15 cellular contexts compared by ENCODE assay signal in the genomic region with DNA sequence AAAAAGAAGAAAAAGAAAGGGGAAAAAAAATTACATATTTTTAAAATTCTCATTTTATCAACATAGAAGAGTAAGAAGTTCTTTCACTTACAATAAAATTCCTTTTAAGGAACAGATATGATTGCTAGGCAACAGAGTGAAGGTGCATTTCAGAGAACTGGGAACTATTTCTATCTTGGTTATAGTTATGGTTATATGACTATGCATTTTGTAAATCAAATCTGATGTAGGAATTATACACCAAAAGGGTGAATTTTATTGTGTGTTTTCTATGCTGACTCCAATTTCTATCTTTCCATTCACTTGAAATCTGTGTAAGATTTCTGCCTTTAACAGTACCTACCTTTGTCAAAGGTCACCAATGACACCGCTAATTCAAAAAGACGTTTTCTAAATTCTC. TPM values are rescaled to one million over a fixed set of nuclear protein-coding genes. Genes with fewer than 3 reads are reported as not detected.
DNase-seq lines count a peak whose midpoint lies in the region; ATAC-seq and TF ChIP-seq lines count a peak whose summit lies in the region.
"Had no signal": no experiment of that assay in that cellular context is flagged by ENCODE, and none has a peak within 500 bp of the region (broad histone marks: within the 10 kb centered on the region; RNA-seq: fewer than 3 reads in every experiment).

No MANE protein-coding gene starts in this region.

- peaks cover 45% of the 10 kb centered on the region for H3K4me1 Mint-ChIP-seq in T-helper 1 cell treated with Interleukin-12 subunit alpha and Interleukin-12 subunit beta and Interleukin-4 antibody, amounts not matched to agents 30 μg/mL and 1 μg/mL, for 36 hours (ENCODE audit: low read depth)
- H3K4me1 Mint-ChIP-seq in HFFc6 (ENCODE audit: low read depth): peaks cover 94% of the 10 kb centered on the region
- peaks cover 49% of the 10 kb centered on the region for H3K4me1 Mint-ChIP-seq in activated naive CD8-positive, alpha-beta T cell treated with anti-CD3 and anti-CD28 coated beads, Interleukin-2, amount 10 ng/mL, durations not matched to agents 7 days and 5 days
- peaks cover 42 to 88% (median 72%) of the 10 kb centered on the region in 4 donors for H3K4me1 Mint-ChIP-seq in naive thymus-derived CD8-positive, alpha-beta T cell

- no peaks in the 10 kb centered on the region for H3K27me3 Mint-ChIP-seq in T-helper 1 cell treated with Interleukin-12 subunit alpha and Interleukin-12 subunit beta and Interleukin-4 antibody, amounts not matched to agents 30 μg/mL and 1 μg/mL, for 36 hours (ENCODE audit: low read depth)
- H3K27me3 Mint-ChIP-seq in HFFc6 (ENCODE audit: insufficient read depth): no peaks in the 10 kb centered on the region; the same call in none of the 2 replicates
- no peaks in the 10 kb centered on the region for H3K27me3 Mint-ChIP-seq in activated naive CD8-positive, alpha-beta T cell treated with anti-CD3 and anti-CD28 coated beads, Interleukin-2, amount 10 ng/mL, durations not matched to agents 7 days and 5 days
- H3K27me3 Mint-ChIP-seq in naive thymus-derived CD8-positive, alpha-beta T cell: no peaks in the 10 kb centered on the region

- H3K4me3 Mint-ChIP-seq in T-helper 1 cell treated with Interleukin-12 subunit alpha and Interleukin-12 subunit beta and Interleukin-4 antibody, amounts not matched to agents 30 μg/mL and 1 μg/mL, for 36 hours: no peak overlapping the region
- peak overlapping the region; percentile 73 for H3K4me3 Mint-ChIP-seq in HFFc6
- no peak overlapping the region for H3K4me3 Mint-ChIP-seq in activated naive CD8-positive, alpha-beta T cell treated with anti-CD3 and anti-CD28 coated beads, Interleukin-2, amount 10 ng/mL, durations not matched to agents 7 days and 5 days
- peak overlapping the region in 2 of 10 donors; percentile 1 to 7 for H3K4me3 Mint-ChIP-seq in naive thymus-derived CD8-positive, alpha-beta T cell

- H3K27ac Mint-ChIP-seq in T-helper 1 cell treated with Interleukin-12 subunit alpha and Interleukin-12 subunit beta and Interleukin-4 antibody, amounts not matched to agents 30 μg/mL and 1 μg/mL, for 36 hours: peak overlapping the region; percentile 0
- peak overlapping the region; percentile 70 for H3K27ac Mint-ChIP-seq in HFFc6
- peak overlapping the region; percentile 8 for H3K27ac Mint-ChIP-seq in activated naive CD8-positive, alpha-beta T cell treated with anti-CD3 and anti-CD28 coated beads, Interleukin-2, amount 10 ng/mL, durations not matched to agents 7 days and 5 days
- H3K27ac Mint-ChIP-seq in naive thymus-derived CD8-positive, alpha-beta T cell: peak overlapping the region; percentile 21 to 91 (median 72)

- ATAC-seq in activated naive CD8-positive, alpha-beta T cell treated with anti-CD3 and anti-CD28 coated beads, Interleukin-2, amount 10 ng/mL, durations not matched to agents 7 days and 5 days (ENCODE audit: low read depth): no peak
- ATAC-seq in naive thymus-derived CD8-positive, alpha-beta T cell: no peak

- DNase-seq in T-helper 1 cell (no peak), HFFc6 (no peak), AG20443 (ENCODE audit: low spot score) (no peak), NCI-H446 treated with DMSO at 0.1 percent for 48 hours (lab: John Stamatoyannopoulos, UW) (no peak), GM19238 (ENCODE audit: insufficient read length, low spot score) (no peak)
- DNase-seq in activated naive CD8-positive, alpha-beta T cell treated with anti-CD3 and anti-CD28 coated beads, Interleukin-2, amount 10 ng/mL, durations not matched to agents 7 days and 5 days: no peak
- DNase-seq in naive thymus-derived CD8-positive, alpha-beta T cell: no peak
- DNase-seq: activated naive CD4-positive, alpha-beta T cell; head of caudate nucleus; kidney glomerular epithelial cell; NCI-H2081; RPMI8226; stimulated activated CD4-positive, alpha-beta T cell treated with anti-CD3 and anti-CD28 coated beads, Interleukin-1b, Interleukin-23, amount 100 ng/mL, for 48 hours; T1000 had no signal

- H3K9me3 Mint-ChIP-seq in T-helper 1 cell treated with Interleukin-12 subunit alpha and Interleukin-12 subunit beta and Interleukin-4 antibody, amounts not matched to agents 30 μg/mL and 1 μg/mL, for 36 hours: no peaks in the 10 kb centered on the region
- H3K9me3 Mint-ChIP-seq in HFFc6: no peaks in the 10 kb centered on the region
- H3K9me3 Mint-ChIP-seq in activated naive CD8-positive, alpha-beta T cell treated with anti-CD3 and anti-CD28 coated beads, Interleukin-2, amount 10 ng/mL, durations not matched to agents 7 days and 5 days: no peaks in the 10 kb centered on the region
- no peaks in the 10 kb centered on the region for H3K9me3 Mint-ChIP-seq in naive thymus-derived CD8-positive, alpha-beta T cell

- no peak for TF ChIP-seq CTCF in HFFc6 (IDR thresholded peaks at IDR 0.05)

- peaks cover 53% of the 10 kb centered on the region for H3K36me3 Mint-ChIP-seq in T-helper 1 cell treated with Interleukin-12 subunit alpha and Interleukin-12 subunit beta and Interleukin-4 antibody, amounts not matched to agents 30 μg/mL and 1 μg/mL, for 36 hours (ENCODE audit: low read depth)
- peaks cover 64% of the 10 kb centered on the region for H3K36me3 Mint-ChIP-seq in HFFc6 (ENCODE audit: low read depth)
- peaks cover 40% of the 10 kb centered on the region for H3K36me3 Mint-ChIP-seq in activated naive CD8-positive, alpha-beta T cell treated with anti-CD3 and anti-CD28 coated beads, Interleukin-2, amount 10 ng/mL, durations not matched to agents 7 days and 5 days
- H3K36me3 Mint-ChIP-seq in naive thymus-derived CD8-positive, alpha-beta T cell: peaks cover 4 to 94% (median 12%) of the 10 kb centered on the region in 3 donors

- POLR2A ChIA-PET in activated naive CD8-positive, alpha-beta T cell treated with anti-CD3 and anti-CD28 coated beads, Interleukin-2, amount 10 ng/mL, durations not matched to agents 7 days and 5 days (lab: Charles Lee): interaction anchor here (0.7 kb wide), 1 partner anchor 259 kb away, joined by 3 read pairs; no protein-coding TSS in a partner anchor
- POLR2A ChIA-PET in naive thymus-derived CD8-positive, alpha-beta T cell (lab: Charles Lee): interaction anchor here (0.7 kb wide), 1 partner anchor 19 kb away, joined by 3 read pairs; no protein-coding TSS in a partner anchor

RNA-seq across cellular contexts. Expression of gene HNRNPC, which starts 50.1 kb away (rescaled TPM):
- total RNA-seq in HFFc6 (2021; fragmentation: NEBNext Ultra II Directional; extraction: Animal tissue kit (Norgen Biotek cat#: 25700)): 100 to 1,000 TPM; 528 to 684 (median 604) TPM
- total RNA-seq in activated naive CD8-positive, alpha-beta T cell treated with anti-CD3 and anti-CD28 coated beads, Interleukin-2, amount 10 ng/mL, durations not matched to agents 7 days and 5 days: 100 to 1,000 TPM; 658 to 677 TPM
- 100 to 1,000 TPM; 569 to 584 TPM for total RNA-seq in naive thymus-derived CD8-positive, alpha-beta T cell
- 100 to 1,000 TPM; 795 to 893 (median 875) TPM for polyA plus RNA-seq in naive thymus-derived CD8-positive, alpha-beta T cell

Comparison
In these comparisons a context has a peak if more than half of its experiments do, and no peak if none do; other contexts are left out.
1. H3K27ac Mint-ChIP-seq: peak in every context shown above with its lines; median percentile 72 in naive thymus-derived CD8-positive, alpha-beta T cell; 70 in HFFc6; 8 in activated naive CD8-positive, alpha-beta T cell treated with anti-CD3 and anti-CD28 coated beads, Interleukin-2, amount 10 ng/mL, durations not matched to agents 7 days and 5 days; 0 in T-helper 1 cell treated with Interleukin-12 subunit alpha and Interleukin-12 subunit beta and Interleukin-4 antibody, amounts not matched to agents 30 μg/mL and 1 μg/mL, for 36 hours.